ENCODE assay signal across 1 cellular context in genomic region chr1:53025034-53025777, GRCh38.
TF ChIP-seq lines count a peak whose summit lies in the region.

No MANE protein-coding gene starts in this region.

TF ChIP-seq in HepG2, 621 proteins besides CTCF, POLR2A, EP300 and RAD21 (continued from another document and continues in another):
- TF ChIP-seq ARID5B (CRISPR knock-in tag; IDR thresholded peaks at IDR 0.05), result peak; percentile 92
- no peak for TF ChIP-seq STAT6 (CRISPR knock-in tag; IDR thresholded peaks at IDR 0.05; ENCODE audit: borderline replicate concordance)
- no peak for TF ChIP-seq GLMP (CRISPR knock-in tag; IDR thresholded peaks at IDR 0.05; ENCODE audit: borderline replicate concordance)
- TF ChIP-seq RBFOX2 (IDR thresholded peaks at IDR 0.05; ENCODE audit: low read depth, low read length), result no peak
- no peak for TF ChIP-seq NFAT5 (CRISPR knock-in tag; IDR thresholded peaks at IDR 0.05)
- TF ChIP-seq FOXA1 (IDR thresholded peaks at IDR 0.05), result no peak
- 0 out of 2 replicates have a peak, but pooled peaks have one; percentile 11 for TF ChIP-seq FOXA1 (CRISPR knock-in tag; IDR thresholded peaks at IDR 0.05)
- no peak for TF ChIP-seq RBAK (CRISPR knock-in tag; IDR thresholded peaks at IDR 0.05)
- TF ChIP-seq ZNF143 (CRISPR knock-in tag; IDR thresholded peaks at IDR 0.05), result no peak
- TF ChIP-seq ZNF782 (CRISPR knock-in tag; IDR thresholded peaks at IDR 0.05; ENCODE audit: borderline replicate concordance), result 0 out of 2 replicates have a peak, but pooled peaks have one; percentile 27
- TF ChIP-seq RFXAP (CRISPR knock-in tag; IDR thresholded peaks at IDR 0.05; ENCODE audit: borderline replicate concordance), result no peak
- TF ChIP-seq SKI (IDR thresholded peaks at IDR 0.05; ENCODE audit: partially characterized antibody), result peak; percentile 79
- TF ChIP-seq ZNF496 (CRISPR knock-in tag; IDR thresholded peaks at IDR 0.05; ENCODE audit: insufficient replicate concordance), result no peak
- peak; percentile 52; the same call in 1 of the 2 replicates for TF ChIP-seq FOXP4 (CRISPR knock-in tag; IDR thresholded peaks at IDR 0.05)
- no peak for TF ChIP-seq GTF3A (CRISPR knock-in tag; conservative IDR thresholded peaks at IDR 0.05)
- TF ChIP-seq U2AF1 (optimal IDR thresholded peaks at IDR 0.05; ENCODE audit: low read depth, low read length), result no peak
- no peak for TF ChIP-seq SRSF9 (IDR thresholded peaks at IDR 0.05; ENCODE audit: borderline replicate concordance, insufficient read depth, low read depth, low read length, poor library complexity, severe bottlenecking)
- TF ChIP-seq THRA (CRISPR knock-in tag; IDR thresholded peaks at IDR 0.05; ENCODE audit: borderline replicate concordance), result peak; percentile 53; the same call in 1 of the 2 replicates
- no peak for TF ChIP-seq ZNF101 (CRISPR knock-in tag; IDR thresholded peaks at IDR 0.05; ENCODE audit: borderline replicate concordance, low read depth)
- no peak; the same call in 1 of the 2 replicates for TF ChIP-seq ZNF770 (CRISPR knock-in tag; IDR thresholded peaks at IDR 0.05)
- peak; percentile 44; the same call in 1 of the 2 replicates for TF ChIP-seq ZNF556 (CRISPR knock-in tag; IDR thresholded peaks at IDR 0.05; ENCODE audit: borderline replicate concordance)
- no peak for TF ChIP-seq ZUFSP (CRISPR knock-in tag; IDR thresholded peaks at IDR 0.05; ENCODE audit: borderline replicate concordance)
- TF ChIP-seq MTA3 (CRISPR knock-in tag; IDR thresholded peaks at IDR 0.05), result no peak
- TF ChIP-seq ZC3H13 (CRISPR knock-in tag; IDR thresholded peaks at IDR 0.05), result no peak
- TF ChIP-seq SP140L (CRISPR knock-in tag; IDR thresholded peaks at IDR 0.05; ENCODE audit: borderline replicate concordance), result no peak
- peak; percentile 46; the same call in 1 of the 2 replicates for TF ChIP-seq ZNF331 (CRISPR knock-in tag; IDR thresholded peaks at IDR 0.05)
- no peak for TF ChIP-seq ZNF572 (CRISPR knock-in tag; IDR thresholded peaks at IDR 0.05)
- no peak for TF ChIP-seq ZNF800 (CRISPR knock-in tag; IDR thresholded peaks at IDR 0.05)
- TF ChIP-seq IRF1 (CRISPR knock-in tag; IDR thresholded peaks at IDR 0.05; ENCODE audit: low read depth), result no peak
- no peak for TF ChIP-seq DR1 (CRISPR knock-in tag; IDR thresholded peaks at IDR 0.05)
